In the genomic region with DNA sequence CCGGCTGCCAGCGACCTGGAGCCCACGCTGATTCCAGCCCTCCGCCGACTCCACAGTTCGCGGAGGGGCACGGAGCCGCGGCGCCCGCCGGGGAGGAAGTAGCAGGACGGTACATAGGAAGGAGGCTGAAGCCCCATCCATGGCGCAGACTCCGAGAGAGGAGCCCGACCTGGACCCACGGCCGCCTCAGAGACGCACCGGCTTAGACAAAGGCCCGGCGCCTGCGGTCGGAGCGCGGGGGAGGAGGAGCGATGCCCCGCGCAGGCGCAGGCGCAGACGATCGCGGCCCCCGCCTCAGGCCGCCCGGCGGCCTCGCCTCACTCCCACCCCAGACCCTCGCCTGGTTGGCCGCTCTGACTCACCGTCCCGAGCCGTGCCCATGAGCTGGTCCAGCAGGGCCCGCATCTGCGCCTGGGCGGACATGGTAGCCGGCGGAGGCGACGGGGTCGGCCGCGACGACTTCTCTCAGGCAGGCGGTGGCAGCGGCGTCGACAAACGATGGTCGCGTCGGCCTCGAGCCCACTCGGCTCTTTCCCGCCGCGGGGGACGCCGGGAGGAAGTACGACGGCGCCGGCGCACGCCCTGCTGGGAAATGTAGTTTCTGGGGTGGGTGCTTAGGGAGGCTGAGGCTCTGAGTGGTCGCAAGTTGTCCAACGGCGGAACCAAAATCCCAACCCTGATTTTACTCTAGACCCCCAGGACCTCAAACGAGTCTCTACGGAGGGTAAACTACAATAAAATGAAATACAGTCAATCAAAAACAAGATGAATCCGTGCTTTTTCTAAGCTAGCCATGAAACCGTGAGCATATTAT, we compare ENCODE assay signal across 1 cellular context.
TF ChIP-seq lines count a peak whose summit lies in the region.

A gene with protein sequence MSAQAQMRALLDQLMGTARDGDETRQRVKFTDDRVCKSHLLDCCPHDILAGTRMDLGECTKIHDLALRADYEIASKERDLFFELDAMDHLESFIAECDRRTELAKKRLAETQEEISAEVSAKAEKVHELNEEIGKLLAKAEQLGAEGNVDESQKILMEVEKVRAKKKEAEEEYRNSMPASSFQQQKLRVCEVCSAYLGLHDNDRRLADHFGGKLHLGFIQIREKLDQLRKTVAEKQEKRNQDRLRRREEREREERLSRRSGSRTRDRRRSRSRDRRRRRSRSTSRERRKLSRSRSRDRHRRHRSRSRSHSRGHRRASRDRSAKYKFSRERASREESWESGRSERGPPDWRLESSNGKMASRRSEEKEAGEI (minus strand): TSS at position 533 of the 814 bp plus-strand sequence. CDS start 110 bp downstream, at position 423.

TF ChIP-seq in K562, 482 proteins besides CTCF, POLR2A, EP300 and RAD21 (continued from another document and continues in another):
- TF ChIP-seq, protein P1, sequence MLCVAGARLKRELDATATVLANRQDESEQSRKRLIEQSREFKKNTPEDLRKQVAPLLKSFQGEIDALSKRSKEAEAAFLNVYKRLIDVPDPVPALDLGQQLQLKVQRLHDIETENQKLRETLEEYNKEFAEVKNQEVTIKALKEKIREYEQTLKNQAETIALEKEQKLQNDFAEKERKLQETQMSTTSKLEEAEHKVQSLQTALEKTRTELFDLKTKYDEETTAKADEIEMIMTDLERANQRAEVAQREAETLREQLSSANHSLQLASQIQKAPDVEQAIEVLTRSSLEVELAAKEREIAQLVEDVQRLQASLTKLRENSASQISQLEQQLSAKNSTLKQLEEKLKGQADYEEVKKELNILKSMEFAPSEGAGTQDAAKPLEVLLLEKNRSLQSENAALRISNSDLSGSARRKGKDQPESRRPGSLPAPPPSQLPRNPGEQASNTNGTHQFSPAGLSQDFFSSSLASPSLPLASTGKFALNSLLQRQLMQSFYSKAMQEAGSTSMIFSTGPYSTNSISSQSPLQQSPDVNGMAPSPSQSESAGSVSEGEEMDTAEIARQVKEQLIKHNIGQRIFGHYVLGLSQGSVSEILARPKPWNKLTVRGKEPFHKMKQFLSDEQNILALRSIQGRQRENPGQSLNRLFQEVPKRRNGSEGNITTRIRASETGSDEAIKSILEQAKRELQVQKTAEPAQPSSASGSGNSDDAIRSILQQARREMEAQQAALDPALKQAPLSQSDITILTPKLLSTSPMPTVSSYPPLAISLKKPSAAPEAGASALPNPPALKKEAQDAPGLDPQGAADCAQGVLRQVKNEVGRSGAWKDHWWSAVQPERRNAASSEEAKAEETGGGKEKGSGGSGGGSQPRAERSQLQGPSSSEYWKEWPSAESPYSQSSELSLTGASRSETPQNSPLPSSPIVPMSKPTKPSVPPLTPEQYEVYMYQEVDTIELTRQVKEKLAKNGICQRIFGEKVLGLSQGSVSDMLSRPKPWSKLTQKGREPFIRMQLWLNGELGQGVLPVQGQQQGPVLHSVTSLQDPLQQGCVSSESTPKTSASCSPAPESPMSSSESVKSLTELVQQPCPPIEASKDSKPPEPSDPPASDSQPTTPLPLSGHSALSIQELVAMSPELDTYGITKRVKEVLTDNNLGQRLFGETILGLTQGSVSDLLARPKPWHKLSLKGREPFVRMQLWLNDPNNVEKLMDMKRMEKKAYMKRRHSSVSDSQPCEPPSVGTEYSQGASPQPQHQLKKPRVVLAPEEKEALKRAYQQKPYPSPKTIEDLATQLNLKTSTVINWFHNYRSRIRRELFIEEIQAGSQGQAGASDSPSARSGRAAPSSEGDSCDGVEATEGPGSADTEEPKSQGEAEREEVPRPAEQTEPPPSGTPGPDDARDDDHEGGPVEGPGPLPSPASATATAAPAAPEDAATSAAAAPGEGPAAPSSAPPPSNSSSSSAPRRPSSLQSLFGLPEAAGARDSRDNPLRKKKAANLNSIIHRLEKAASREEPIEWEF (CRISPR knock-in tag; IDR thresholded peaks at IDR 0.05) = no peak
- TF ChIP-seq, protein P2, sequence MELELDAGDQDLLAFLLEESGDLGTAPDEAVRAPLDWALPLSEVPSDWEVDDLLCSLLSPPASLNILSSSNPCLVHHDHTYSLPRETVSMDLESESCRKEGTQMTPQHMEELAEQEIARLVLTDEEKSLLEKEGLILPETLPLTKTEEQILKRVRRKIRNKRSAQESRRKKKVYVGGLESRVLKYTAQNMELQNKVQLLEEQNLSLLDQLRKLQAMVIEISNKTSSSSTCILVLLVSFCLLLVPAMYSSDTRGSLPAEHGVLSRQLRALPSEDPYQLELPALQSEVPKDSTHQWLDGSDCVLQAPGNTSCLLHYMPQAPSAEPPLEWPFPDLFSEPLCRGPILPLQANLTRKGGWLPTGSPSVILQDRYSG (tag; conservative IDR thresholded peaks at IDR 0.05; ENCODE audit: low read depth) = no peak; the same call in 1 of the 2 replicates
- no peak for TF ChIP-seq CHD4 (IDR thresholded peaks at IDR 0.05; ENCODE audit: insufficient read depth, insufficient replicate concordance, low read depth, low read length, poor library complexity, severe bottlenecking)
- TF ChIP-seq NRF1 (conservative IDR thresholded peaks at IDR 0.05 in 1 of 2, IDR thresholded peaks at IDR 0.05 in 1 of 2) = peak; percentile 96
- TF ChIP-seq, protein P3, sequence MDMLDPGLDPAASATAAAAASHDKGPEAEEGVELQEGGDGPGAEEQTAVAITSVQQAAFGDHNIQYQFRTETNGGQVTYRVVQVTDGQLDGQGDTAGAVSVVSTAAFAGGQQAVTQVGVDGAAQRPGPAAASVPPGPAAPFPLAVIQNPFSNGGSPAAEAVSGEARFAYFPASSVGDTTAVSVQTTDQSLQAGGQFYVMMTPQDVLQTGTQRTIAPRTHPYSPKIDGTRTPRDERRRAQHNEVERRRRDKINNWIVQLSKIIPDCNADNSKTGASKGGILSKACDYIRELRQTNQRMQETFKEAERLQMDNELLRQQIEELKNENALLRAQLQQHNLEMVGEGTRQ (CRISPR knock-in tag; IDR thresholded peaks at IDR 0.05) = no peak
- no peak for TF ChIP-seq ETS2 (tag; IDR thresholded peaks at IDR 0.05; ENCODE audit: borderline replicate concordance, poor library complexity, severe bottlenecking)
- TF ChIP-seq, protein P4, sequence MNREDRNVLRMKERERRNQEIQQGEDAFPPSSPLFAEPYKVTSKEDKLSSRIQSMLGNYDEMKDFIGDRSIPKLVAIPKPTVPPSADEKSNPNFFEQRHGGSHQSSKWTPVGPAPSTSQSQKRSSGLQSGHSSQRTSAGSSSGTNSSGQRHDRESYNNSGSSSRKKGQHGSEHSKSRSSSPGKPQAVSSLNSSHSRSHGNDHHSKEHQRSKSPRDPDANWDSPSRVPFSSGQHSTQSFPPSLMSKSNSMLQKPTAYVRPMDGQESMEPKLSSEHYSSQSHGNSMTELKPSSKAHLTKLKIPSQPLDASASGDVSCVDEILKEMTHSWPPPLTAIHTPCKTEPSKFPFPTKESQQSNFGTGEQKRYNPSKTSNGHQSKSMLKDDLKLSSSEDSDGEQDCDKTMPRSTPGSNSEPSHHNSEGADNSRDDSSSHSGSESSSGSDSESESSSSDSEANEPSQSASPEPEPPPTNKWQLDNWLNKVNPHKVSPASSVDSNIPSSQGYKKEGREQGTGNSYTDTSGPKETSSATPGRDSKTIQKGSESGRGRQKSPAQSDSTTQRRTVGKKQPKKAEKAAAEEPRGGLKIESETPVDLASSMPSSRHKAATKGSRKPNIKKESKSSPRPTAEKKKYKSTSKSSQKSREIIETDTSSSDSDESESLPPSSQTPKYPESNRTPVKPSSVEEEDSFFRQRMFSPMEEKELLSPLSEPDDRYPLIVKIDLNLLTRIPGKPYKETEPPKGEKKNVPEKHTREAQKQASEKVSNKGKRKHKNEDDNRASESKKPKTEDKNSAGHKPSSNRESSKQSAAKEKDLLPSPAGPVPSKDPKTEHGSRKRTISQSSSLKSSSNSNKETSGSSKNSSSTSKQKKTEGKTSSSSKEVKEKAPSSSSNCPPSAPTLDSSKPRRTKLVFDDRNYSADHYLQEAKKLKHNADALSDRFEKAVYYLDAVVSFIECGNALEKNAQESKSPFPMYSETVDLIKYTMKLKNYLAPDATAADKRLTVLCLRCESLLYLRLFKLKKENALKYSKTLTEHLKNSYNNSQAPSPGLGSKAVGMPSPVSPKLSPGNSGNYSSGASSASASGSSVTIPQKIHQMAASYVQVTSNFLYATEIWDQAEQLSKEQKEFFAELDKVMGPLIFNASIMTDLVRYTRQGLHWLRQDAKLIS (CRISPR knock-in tag; IDR thresholded peaks at IDR 0.05) = peak; percentile 89
- TF ChIP-seq, protein P5, sequence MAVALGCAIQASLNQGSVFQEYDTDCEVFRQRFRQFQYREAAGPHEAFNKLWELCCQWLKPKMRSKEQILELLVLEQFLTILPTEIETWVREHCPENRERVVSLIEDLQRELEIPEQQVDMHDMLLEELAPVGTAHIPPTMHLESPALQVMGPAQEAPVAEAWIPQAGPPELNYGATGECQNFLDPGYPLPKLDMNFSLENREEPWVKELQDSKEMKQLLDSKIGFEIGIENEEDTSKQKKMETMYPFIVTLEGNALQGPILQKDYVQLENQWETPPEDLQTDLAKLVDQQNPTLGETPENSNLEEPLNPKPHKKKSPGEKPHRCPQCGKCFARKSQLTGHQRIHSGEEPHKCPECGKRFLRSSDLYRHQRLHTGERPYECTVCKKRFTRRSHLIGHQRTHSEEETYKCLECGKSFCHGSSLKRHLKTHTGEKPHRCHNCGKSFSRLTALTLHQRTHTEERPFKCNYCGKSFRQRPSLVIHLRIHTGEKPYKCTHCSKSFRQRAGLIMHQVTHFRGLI (CRISPR knock-in tag; IDR thresholded peaks at IDR 0.05) = no peak
- TF ChIP-seq ZNF778 (CRISPR knock-in tag; IDR thresholded peaks at IDR 0.05) = no peak
- peak; percentile 100 for TF ChIP-seq RBFOX2 (IDR thresholded peaks at IDR 0.05; ENCODE audit: low read depth, low read length)
- TF ChIP-seq ZNF766 (CRISPR knock-in tag; conservative IDR thresholded peaks at IDR 0.05) = peak; percentile 89
- no peak for TF ChIP-seq SAFB2 (IDR thresholded peaks at IDR 0.05; ENCODE audit: borderline replicate concordance, low read depth, low read length, severe bottlenecking)
- TF ChIP-seq, protein P6, sequence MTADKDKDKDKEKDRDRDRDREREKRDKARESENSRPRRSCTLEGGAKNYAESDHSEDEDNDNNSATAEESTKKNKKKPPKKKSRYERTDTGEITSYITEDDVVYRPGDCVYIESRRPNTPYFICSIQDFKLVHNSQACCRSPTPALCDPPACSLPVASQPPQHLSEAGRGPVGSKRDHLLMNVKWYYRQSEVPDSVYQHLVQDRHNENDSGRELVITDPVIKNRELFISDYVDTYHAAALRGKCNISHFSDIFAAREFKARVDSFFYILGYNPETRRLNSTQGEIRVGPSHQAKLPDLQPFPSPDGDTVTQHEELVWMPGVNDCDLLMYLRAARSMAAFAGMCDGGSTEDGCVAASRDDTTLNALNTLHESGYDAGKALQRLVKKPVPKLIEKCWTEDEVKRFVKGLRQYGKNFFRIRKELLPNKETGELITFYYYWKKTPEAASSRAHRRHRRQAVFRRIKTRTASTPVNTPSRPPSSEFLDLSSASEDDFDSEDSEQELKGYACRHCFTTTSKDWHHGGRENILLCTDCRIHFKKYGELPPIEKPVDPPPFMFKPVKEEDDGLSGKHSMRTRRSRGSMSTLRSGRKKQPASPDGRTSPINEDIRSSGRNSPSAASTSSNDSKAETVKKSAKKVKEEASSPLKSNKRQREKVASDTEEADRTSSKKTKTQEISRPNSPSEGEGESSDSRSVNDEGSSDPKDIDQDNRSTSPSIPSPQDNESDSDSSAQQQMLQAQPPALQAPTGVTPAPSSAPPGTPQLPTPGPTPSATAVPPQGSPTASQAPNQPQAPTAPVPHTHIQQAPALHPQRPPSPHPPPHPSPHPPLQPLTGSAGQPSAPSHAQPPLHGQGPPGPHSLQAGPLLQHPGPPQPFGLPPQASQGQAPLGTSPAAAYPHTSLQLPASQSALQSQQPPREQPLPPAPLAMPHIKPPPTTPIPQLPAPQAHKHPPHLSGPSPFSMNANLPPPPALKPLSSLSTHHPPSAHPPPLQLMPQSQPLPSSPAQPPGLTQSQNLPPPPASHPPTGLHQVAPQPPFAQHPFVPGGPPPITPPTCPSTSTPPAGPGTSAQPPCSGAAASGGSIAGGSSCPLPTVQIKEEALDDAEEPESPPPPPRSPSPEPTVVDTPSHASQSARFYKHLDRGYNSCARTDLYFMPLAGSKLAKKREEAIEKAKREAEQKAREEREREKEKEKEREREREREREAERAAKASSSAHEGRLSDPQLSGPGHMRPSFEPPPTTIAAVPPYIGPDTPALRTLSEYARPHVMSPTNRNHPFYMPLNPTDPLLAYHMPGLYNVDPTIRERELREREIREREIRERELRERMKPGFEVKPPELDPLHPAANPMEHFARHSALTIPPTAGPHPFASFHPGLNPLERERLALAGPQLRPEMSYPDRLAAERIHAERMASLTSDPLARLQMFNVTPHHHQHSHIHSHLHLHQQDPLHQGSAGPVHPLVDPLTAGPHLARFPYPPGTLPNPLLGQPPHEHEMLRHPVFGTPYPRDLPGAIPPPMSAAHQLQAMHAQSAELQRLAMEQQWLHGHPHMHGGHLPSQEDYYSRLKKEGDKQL (CRISPR knock-in tag; IDR thresholded peaks at IDR 0.05; ENCODE audit: borderline replicate concordance) = no peak
- TF ChIP-seq, protein P7, sequence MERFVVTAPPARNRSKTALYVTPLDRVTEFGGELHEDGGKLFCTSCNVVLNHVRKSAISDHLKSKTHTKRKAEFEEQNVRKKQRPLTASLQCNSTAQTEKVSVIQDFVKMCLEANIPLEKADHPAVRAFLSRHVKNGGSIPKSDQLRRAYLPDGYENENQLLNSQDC (CRISPR knock-in tag; IDR thresholded peaks at IDR 0.05) = 0 out of 2 replicates have a peak, but pooled peaks have one; percentile 37
- no peak for TF ChIP-seq RBM15 (IDR thresholded peaks at IDR 0.05; ENCODE audit: insufficient read depth, low read length)
- TF ChIP-seq, protein P8, sequence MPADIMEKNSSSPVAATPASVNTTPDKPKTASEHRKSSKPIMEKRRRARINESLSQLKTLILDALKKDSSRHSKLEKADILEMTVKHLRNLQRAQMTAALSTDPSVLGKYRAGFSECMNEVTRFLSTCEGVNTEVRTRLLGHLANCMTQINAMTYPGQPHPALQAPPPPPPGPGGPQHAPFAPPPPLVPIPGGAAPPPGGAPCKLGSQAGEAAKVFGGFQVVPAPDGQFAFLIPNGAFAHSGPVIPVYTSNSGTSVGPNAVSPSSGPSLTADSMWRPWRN (IDR thresholded peaks at IDR 0.05; ENCODE audit: low read depth) = no peak
- peak; percentile 99 for TF ChIP-seq ZNF143 (CRISPR knock-in tag; IDR thresholded peaks at IDR 0.05)
